Comparison of ENCODE assay signal across 8 cellular contexts in genomic region chr7:1503390-1503789, GRCh38. TPM values are rescaled to one million over a fixed set of nuclear protein-coding genes. Genes with fewer than 3 reads are reported as not detected.
A peak's percentile ranks its signal among the peaks of the same experiment; 100 is the strongest.
DNase-seq lines count a peak whose midpoint lies in the region; ATAC-seq and TF ChIP-seq lines count a peak whose summit lies in the region.

No MANE protein-coding gene starts in this region.

- H3K9me3 ChIP-seq in muscle layer of duodenum (ENCODE audit: control insufficient read depth in 1 of 2, low read length in 2 of 2): no peaks in the 10 kb centered on the region

- H3K4me3 ChIP-seq in Jurkat, Clone E6-1 (ENCODE audit: low read length): peak overlapping the region; percentile 82
- H3K4me3 ChIP-seq in choroid plexus epithelial cell (ENCODE audit: low read depth, low read length): peak overlapping the region; percentile 86
- H3K4me3 ChIP-seq in muscle layer of duodenum (ENCODE audit: low read depth in 1 of 2, low read length in 2 of 2): peak overlapping the region; percentile 81 to 100

- H3K4me1 ChIP-seq in muscle layer of duodenum (ENCODE audit: control insufficient read depth in 1 of 2, insufficient read depth in 2 of 2, low read length in 2 of 2): peaks cover 6 to 23% of the 10 kb centered on the region in 2 donors

- no peak for TF ChIP-seq CTCF in choroid plexus epithelial cell (conservative IDR thresholded peaks at IDR 0.05; ENCODE audit: low read depth, low read length)

- peaks cover 5 to 36% of the 10 kb centered on the region in 2 donors for H3K36me3 ChIP-seq in muscle layer of duodenum (ENCODE audit: control insufficient read depth in 1 of 2, insufficient read depth in 2 of 2, low read length in 2 of 2)

- ATAC-seq in HG03159 (IDR thresholded peaks at IDR 0.05; ENCODE audit: unreplicated experiment): no peak
- no peak for ATAC-seq in GM21825 (IDR thresholded peaks at IDR 0.05; ENCODE audit: unreplicated experiment)

- H3K27ac ChIP-seq in muscle layer of duodenum (ENCODE audit: low read length) (no peak overlapping the region), substantia nigra (ENCODE audit: low read depth, low read length, poor library complexity, severe bottlenecking) (no peak overlapping the region)

- no peaks in the 10 kb centered on the region for H3K27me3 ChIP-seq in muscle layer of duodenum (ENCODE audit: low read depth, low read length)

- in situ Hi-C loops in ACHN (cut with HindIII; ENCODE audit: low pct_ligation_motif_present, low pct_unique_long_range_greater_than_20kb, low sequenced_read_pairs): no loop called here

- peak; percentile 17 for DNase-seq in ACHN
- no peak for DNase-seq in Jurkat, Clone E6-1 (ENCODE audit: low read depth, low spot score)
- DNase-seq in choroid plexus epithelial cell (ENCODE audit: low read depth): no peak
- DNase-seq in substantia nigra (lab: John Stamatoyannopoulos, UW): no peak
- DNase-seq in anterior cingulate cortex (lab: John Stamatoyannopoulos, UW): no peak

RNA-seq across cellular contexts. Expression of gene INTS1, which starts 0.8 kb away (rescaled TPM):
- 129 TPM for polyA plus RNA-seq in Jurkat, Clone E6-1 (2012; ENCODE audit: insufficient read depth, insufficient read length)

RNA-seq across cellular contexts. Expression of gene MAFK, which starts 27.1 kb away (rescaled TPM):
- polyA plus RNA-seq in Jurkat, Clone E6-1 (2012; ENCODE audit: insufficient read depth, insufficient read length): 35.0 TPM

RNA-seq across cellular contexts. Expression of gene MICALL2, which starts 44.1 kb away (rescaled TPM):
- polyA plus RNA-seq in Jurkat, Clone E6-1 (2012; ENCODE audit: insufficient read depth, insufficient read length): 22.2 TPM

RNA-seq across cellular contexts. Expression of gene TMEM184A, which starts 52.6 kb away (rescaled TPM):
- 2.6 TPM for polyA plus RNA-seq in Jurkat, Clone E6-1 (2012; ENCODE audit: insufficient read depth, insufficient read length)
